ENCODE assay signal across 2 cellular contexts in genomic region chr1:163230827-163231226, GRCh38.
TF ChIP-seq lines count a peak whose summit lies in the region.

No MANE protein-coding gene starts in this region.

TF ChIP-seq in liver, 16 proteins besides CTCF, POLR2A, EP300 and RAD21 (continued from another document):
- TF ChIP-seq REST (IDR thresholded peaks at IDR 0.05) (no peak), HNF4A (conservative IDR thresholded peaks at IDR 0.05) (peak; percentile 77 to 86), JUND (IDR thresholded peaks at IDR 0.05) (no peak)

TF ChIP-seq in HepG2, 621 proteins besides CTCF, POLR2A, EP300 and RAD21 (continued from another document):
- no peak for TF ChIP-seq ZNF574 (CRISPR knock-in tag; IDR thresholded peaks at IDR 0.05)
